In genomic region chr19:3062165-3063105, GRCh38 we compare ENCODE assay signal across 8 cellular contexts. TPM values are rescaled to one million over a fixed set of nuclear protein-coding genes. Genes with fewer than 3 reads are reported as not detected.
DNase-seq lines count a peak whose midpoint lies in the region; ATAC-seq and TF ChIP-seq lines count a peak whose summit lies in the region.

TLE5 (minus strand) TSS chr19:3062495; CDS start chr19:3062200, 295 bp downstream.

- H3K27me3 Mint-ChIP-seq in stimulated activated naive B cell treated with anti-CD40 and anti-IgM and Interleukin-4, amounts not matched to agents 10 μg/mL and 1 μg/mL and 100 μg/mL, for 72 hours: no peaks in the 10 kb centered on the region

- ATAC-seq in stimulated activated naive B cell treated with anti-CD40 and anti-IgM and Interleukin-4, amounts not matched to agents 10 μg/mL and 1 μg/mL and 100 μg/mL, for 72 hours (replicated peaks): peak; percentile 37 to 55
- no peak for ATAC-seq in GM21528 (IDR thresholded peaks at IDR 0.05; ENCODE audit: low FRiP score, unreplicated experiment)

- TF ChIP-seq POLR2A in erythroblast (IDR thresholded peaks at IDR 0.05; ENCODE audit: low read length): no peak

- H3K4me3 Mint-ChIP-seq in stimulated activated naive B cell treated with anti-CD40 and anti-IgM and Interleukin-4, amounts not matched to agents 10 μg/mL and 1 μg/mL and 100 μg/mL, for 72 hours: peak within 1 kb of the TSS; percentile 88 to 90

- peaks cover 16 to 22% of the 10 kb centered on the region in 2 donors for H3K36me3 Mint-ChIP-seq in stimulated activated naive B cell treated with anti-CD40 and anti-IgM and Interleukin-4, amounts not matched to agents 10 μg/mL and 1 μg/mL and 100 μg/mL, for 72 hours

- no peaks in the 10 kb centered on the region for H3K9me3 Mint-ChIP-seq in stimulated activated naive B cell treated with anti-CD40 and anti-IgM and Interleukin-4, amounts not matched to agents 10 μg/mL and 1 μg/mL and 100 μg/mL, for 72 hours

- peaks cover 31 to 81% of the 10 kb centered on the region in 2 donors for H3K4me1 Mint-ChIP-seq in stimulated activated naive B cell treated with anti-CD40 and anti-IgM and Interleukin-4, amounts not matched to agents 10 μg/mL and 1 μg/mL and 100 μg/mL, for 72 hours

- peak within 1 kb of the TSS; percentile 96 for H3K27ac Mint-ChIP-seq in stimulated activated naive B cell treated with anti-CD40 and anti-IgM and Interleukin-4, amounts not matched to agents 10 μg/mL and 1 μg/mL and 100 μg/mL, for 72 hours

- DNase-seq in A172 (ENCODE audit: low spot score) (peak; percentile 35), GM19240 (ENCODE audit: insufficient read length, low spot score) (peak; percentile 75), NCI-H69 (lab: John Stamatoyannopoulos, UW) (peak; percentile 90), activated T-cell treated with anti-CD3 and anti-CD28 coated beads for 4 hours (peak; percentile 43), erythroblast (lab: John Stamatoyannopoulos, UW) (peak; percentile 74 to 81), myocyte (ENCODE audit: low read depth) (peak; percentile 67)
- DNase-seq in stimulated activated naive B cell treated with anti-CD40 and anti-IgM and Interleukin-4, amounts not matched to agents 10 μg/mL and 1 μg/mL and 100 μg/mL, for 72 hours: peak; percentile 49

RNA-seq across cellular contexts. Expression of gene TLE5, which starts in this region (rescaled TPM):
- 521 and 529 TPM in 2 replicates for total RNA-seq in A172 (2014; rRNA removed; shearing (Covaris generic))
- 295 and 328 TPM in 2 replicates for total RNA-seq in myocyte
- 493 TPM for polyA plus RNA-seq in myocyte (2012)

Comparison
In these comparisons a context has a peak if more than half of its experiments do, and no peak if none do; other contexts are left out.
1. DNase-seq: peak in every context shown above with its lines; median percentile 90 in NCI-H69; 78 in erythroblast; 75 in GM19240; 67 in myocyte; 49 in stimulated activated naive B cell treated with anti-CD40 and anti-IgM and Interleukin-4, amounts not matched to agents 10 μg/mL and 1 μg/mL and 100 μg/mL, for 72 hours; 43 in activated T-cell treated with anti-CD3 and anti-CD28 coated beads for 4 hours; 35 in A172.